Comparison of ENCODE assay signal across 11 cellular contexts in the genomic region with DNA sequence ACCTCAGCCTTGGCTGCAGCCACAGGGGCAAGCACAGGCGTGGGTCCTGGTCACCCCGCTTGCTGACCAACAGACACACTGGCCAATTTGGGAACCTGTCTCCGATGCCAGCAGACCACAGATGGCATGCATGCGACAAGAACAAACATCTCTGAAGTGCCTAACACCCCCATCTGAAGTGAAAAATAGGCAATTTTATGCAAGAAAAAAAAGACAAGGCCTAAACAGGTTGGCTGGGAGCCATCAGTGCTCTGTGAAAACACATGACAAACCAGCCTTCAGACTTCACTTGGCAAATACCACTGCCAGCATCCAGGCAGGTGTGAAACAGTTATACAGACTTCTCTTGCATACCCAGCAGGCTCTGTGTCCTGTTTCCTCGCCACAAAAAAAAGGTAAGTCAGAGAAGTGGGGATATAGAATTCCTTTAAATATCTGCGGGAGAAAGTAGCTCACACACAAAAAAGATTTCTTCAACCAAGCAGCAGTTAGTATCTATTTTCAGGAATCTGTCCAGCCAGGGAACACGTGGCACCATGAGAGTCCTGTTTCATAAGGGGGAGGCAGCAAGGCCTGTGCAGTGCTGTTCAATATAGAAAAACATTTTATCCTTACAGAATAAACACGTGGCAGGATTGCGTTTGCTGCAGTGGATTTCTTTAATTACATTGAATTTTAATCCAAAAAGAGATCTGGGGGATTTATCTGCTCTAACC.
DNase-seq lines count a peak whose midpoint lies in the region; ATAC-seq and TF ChIP-seq lines count a peak whose summit lies in the region.
"Had no signal": no experiment of that assay in that cellular context is flagged by ENCODE, and none has a peak within 500 bp of the region (broad histone marks: within the 10 kb centered on the region; RNA-seq: fewer than 3 reads in every experiment).

No MANE protein-coding gene starts in this region.

- TF ChIP-seq POLR2A in esophagus squamous epithelium (IDR thresholded peaks at IDR 0.05), result no peak

- peaks cover 58% of the 10 kb centered on the region for H3K36me3 Mint-ChIP-seq in activated T-cell treated with anti-CD3 and anti-CD28 coated beads, Interleukin-2, amount 50 U/mL, for 24 hours (ENCODE audit: low read depth)
- peaks cover 25% of the 10 kb centered on the region for H3K36me3 Mint-ChIP-seq in activated T-cell treated with anti-CD3 and anti-CD28 coated beads, Interleukin-2, amount 50 U/mL, for 4 hours (ENCODE audit: insufficient read depth)

- H3K27ac Mint-ChIP-seq in activated T-cell treated with anti-CD3 and anti-CD28 coated beads, Interleukin-2, amount 50 U/mL, for 24 hours, result peak overlapping the region; percentile 100

- no peak for TF ChIP-seq CTCF in VCaP (conservative IDR thresholded peaks at IDR 0.05)
- no peak for TF ChIP-seq CTCF in left ventricle myocardium inferior (IDR thresholded peaks at IDR 0.05; ENCODE audit: borderline replicate concordance)
- no peak for TF ChIP-seq CTCF in esophagus squamous epithelium (IDR thresholded peaks at IDR 0.05)

- no peak for DNase-seq in activated T-cell treated with anti-CD3 and anti-CD28 coated beads, Interleukin-2, amount 50 U/mL, for 24 hours
- no peak for DNase-seq in activated T-cell treated with anti-CD3 and anti-CD28 coated beads, Interleukin-2, amount 50 U/mL, for 4 hours
- DNase-seq in left ventricle myocardium inferior (no peak), substantia nigra (lab: John Stamatoyannopoulos, UW) (peak in 11 of 49 donors; percentile 7 to 73 (median 25)), esophagus squamous epithelium (lab: John Stamatoyannopoulos, UW) (no peak), T-helper 9 cell (no peak)
- DNase-seq: amniotic stem cell, NCI-H146 had no signal

- peaks cover 91% of the 10 kb centered on the region for H3K4me1 Mint-ChIP-seq in activated T-cell treated with anti-CD3 and anti-CD28 coated beads, Interleukin-2, amount 50 U/mL, for 24 hours (ENCODE audit: low read depth)
- H3K4me1 Mint-ChIP-seq in activated T-cell treated with anti-CD3 and anti-CD28 coated beads, Interleukin-2, amount 50 U/mL, for 4 hours (ENCODE audit: low read depth), result peaks cover 87% of the 10 kb centered on the region

- H3K27me3 ChIP-seq in left ventricle myocardium inferior (ENCODE audit: low read depth) (no peaks in the 10 kb centered on the region), esophagus squamous epithelium (no peaks in the 10 kb centered on the region)
- H3K27me3 ChIP-seq: vagina had no signal

- no peak overlapping the region for H3K4me3 Mint-ChIP-seq in activated T-cell treated with anti-CD3 and anti-CD28 coated beads, Interleukin-2, amount 50 U/mL, for 24 hours
- H3K4me3 Mint-ChIP-seq in activated T-cell treated with anti-CD3 and anti-CD28 coated beads, Interleukin-2, amount 50 U/mL, for 4 hours, result no peak overlapping the region

- no peaks in the 10 kb centered on the region for H3K27me3 Mint-ChIP-seq in activated T-cell treated with anti-CD3 and anti-CD28 coated beads, Interleukin-2, amount 50 U/mL, for 24 hours
- H3K27me3 Mint-ChIP-seq in activated T-cell treated with anti-CD3 and anti-CD28 coated beads, Interleukin-2, amount 50 U/mL, for 4 hours (ENCODE audit: low read depth), result no peaks in the 10 kb centered on the region

- ATAC-seq in activated T-cell treated with anti-CD3 and anti-CD28 coated beads, Interleukin-2, amount 50 U/mL, for 4 hours, result no peak
- no peak for ATAC-seq in HG02938 (IDR thresholded peaks at IDR 0.05; ENCODE audit: unreplicated experiment)

- peaks cover 2% of the 10 kb centered on the region for H3K9me3 Mint-ChIP-seq in activated T-cell treated with anti-CD3 and anti-CD28 coated beads, Interleukin-2, amount 50 U/mL, for 24 hours
- no peaks in the 10 kb centered on the region for H3K9me3 Mint-ChIP-seq in activated T-cell treated with anti-CD3 and anti-CD28 coated beads, Interleukin-2, amount 50 U/mL, for 4 hours

- intact Hi-C loops in left ventricle myocardium inferior (cut with micrococcal nuclease), result no loop called here
- intact Hi-C loops in esophagus squamous epithelium (cut with DNase I), result no loop called here

- 69 to 79% methylated on average over 9 of the region's 9 CpGs for WGBS in esophagus squamous epithelium, 2 donors

- no peak overlapping the region for H3K4me3 ChIP-seq in left ventricle myocardium inferior
- no peak overlapping the region for H3K4me3 ChIP-seq in esophagus squamous epithelium
- H3K4me3 ChIP-seq: vagina had no signal

- H3K36me3 ChIP-seq in left ventricle myocardium inferior, result no peaks in the 10 kb centered on the region
- H3K36me3 ChIP-seq in esophagus squamous epithelium, result peaks cover 0 to under 1% (median 0%) of the 10 kb centered on the region in 3 donors
- H3K36me3 ChIP-seq: vagina had no signal

- peaks cover 88% of the 10 kb centered on the region for H3K4me1 ChIP-seq in left ventricle myocardium inferior
- H3K4me1 ChIP-seq in esophagus squamous epithelium, result peaks cover 0 to 51% (median 14%) of the 10 kb centered on the region in 3 donors

- H3K9me3 ChIP-seq in left ventricle myocardium inferior (replicated peaks), result no peaks in the 10 kb centered on the region
- H3K9me3 ChIP-seq in esophagus squamous epithelium, result no peaks in the 10 kb centered on the region
- H3K9me3 ChIP-seq: vagina had no signal

- H3K27ac ChIP-seq in VCaP (peak overlapping the region; percentile 4; the same call in 1 of the 2 replicates), left ventricle myocardium inferior (replicated peaks) (peak overlapping the region; percentile 61), substantia nigra (ENCODE audit: low read depth, low read length, poor library complexity, severe bottlenecking) (peak overlapping the region; percentile 31), esophagus squamous epithelium (no peak overlapping the region)
- H3K27ac ChIP-seq: vagina had no signal

Comparison
In these comparisons a context has a peak if more than half of its experiments do, and no peak if none do; other contexts are left out.
1. H3K27ac ChIP-seq: peak in VCaP (single experiment), left ventricle myocardium inferior (single experiment) and substantia nigra (single experiment); none in esophagus squamous epithelium (0 of 4).